ENCODE assay signal across 17 cellular contexts in the genomic region with DNA sequence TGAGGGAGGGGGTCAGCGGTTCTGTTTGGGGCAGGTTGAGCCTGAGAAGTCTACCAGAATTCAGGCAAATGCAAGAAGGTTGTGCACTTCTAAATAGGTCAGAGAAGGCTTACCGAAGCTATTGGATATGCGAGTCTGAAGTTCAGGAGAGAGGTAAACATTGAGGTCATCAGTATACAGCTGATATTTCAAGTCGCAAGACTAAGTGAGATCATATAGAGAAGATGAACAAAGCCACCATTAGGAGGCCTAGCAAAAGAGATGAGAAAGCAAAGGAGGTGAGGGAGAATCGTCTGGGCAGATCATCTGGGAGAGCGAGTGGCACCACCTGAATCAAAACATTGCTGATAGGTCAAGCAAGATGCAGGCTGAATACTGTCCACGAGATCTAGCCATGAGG.
DNase-seq lines count a peak whose midpoint lies in the region; ATAC-seq, FAIRE-seq and TF ChIP-seq lines count a peak whose summit lies in the region.
"Had no signal": no experiment of that assay in that cellular context is flagged by ENCODE, and none has a peak within 500 bp of the region (broad histone marks: within the 10 kb centered on the region; RNA-seq: fewer than 3 reads in every experiment).

No MANE protein-coding gene starts in this region.

- no peak overlapping the region for H3K4me3 Mint-ChIP-seq in activated CD8-positive, alpha-beta memory T cell treated with anti-CD3 and anti-CD28 coated beads, Interleukin-2, amount 10 ng/mL, durations not matched to agents 7 days and 5 days
- no peak overlapping the region for H3K4me3 Mint-ChIP-seq in endodermal cell
- H3K4me3 Mint-ChIP-seq in GM23338, result no peak overlapping the region
- H3K4me3 Mint-ChIP-seq: CD4-positive, alpha-beta T cell; H9 had no signal

- H3K27ac ChIP-seq in endodermal cell (ENCODE audit: low read depth, low read length) (no peak overlapping the region), HepG2 (ENCODE audit: extremely low read length, insufficient read depth, low read length) (no peak overlapping the region), GM23338 (ENCODE audit: low read depth) (no peak overlapping the region)
- H3K27ac ChIP-seq: 22Rv1, A549, C4-2B had no signal

- no peak overlapping the region for H3K9ac ChIP-seq in endodermal cell (ENCODE audit: extremely low read depth, low read length, poor library complexity, severe bottlenecking)
- H3K9ac ChIP-seq in HepG2 (ENCODE audit: insufficient read depth, low read depth, low read length), result no peak overlapping the region

- H3K4me1 Mint-ChIP-seq in activated CD8-positive, alpha-beta memory T cell treated with anti-CD3 and anti-CD28 coated beads, Interleukin-2, amount 10 ng/mL, durations not matched to agents 7 days and 5 days, result no peaks in the 10 kb centered on the region
- H3K4me1 Mint-ChIP-seq in endodermal cell (peaks cover 11% of the 10 kb centered on the region), GM23338 (no peaks in the 10 kb centered on the region; the same call in 2 of the 3 replicates)
- H3K4me1 Mint-ChIP-seq: H9 had no signal

- H3K27me3 ChIP-seq in endodermal cell (ENCODE audit: control insufficient read depth, insufficient read depth, low read length, poor library complexity, severe bottlenecking) (no peaks in the 10 kb centered on the region), HepG2 (ENCODE audit: control insufficient read depth in 1 of 2, insufficient read depth in 2 of 2, low read length in 2 of 2) (no peaks in the 10 kb centered on the region; a peak in 1 of 5 replicates), GM23338 (ENCODE audit: insufficient read depth) (no peaks in the 10 kb centered on the region)

- DNase-seq in activated CD8-positive, alpha-beta memory T cell treated with anti-CD3 and anti-CD28 coated beads, Interleukin-2, amount 10 ng/mL, durations not matched to agents 7 days and 5 days, result peak; percentile 2
- no peak for DNase-seq in activated CD8-positive, alpha-beta memory T cell treated with anti-CD3 and anti-CD28 coated beads for 24 hours
- peak; percentile 8 for DNase-seq in endodermal cell
- peak; percentile 52 for DNase-seq in HepG2 (ENCODE audit: low spot score)
- no peak for DNase-seq in NCI-H446 treated with DMSO at 0.1 percent for 48 hours (lab: John Stamatoyannopoulos, UW)
- no peak for DNase-seq in RCC 7860 (ENCODE audit: low spot score)
- DNase-seq in GM23338 (ENCODE audit: low spot score), result no peak
- DNase-seq: AML-193; CD4-positive, alpha-beta T cell; DMS79 treated with DMSO at 0.1 percent for 48 hours; GF-D8; H9 had no signal

- H3K27me3 Mint-ChIP-seq in activated CD8-positive, alpha-beta memory T cell treated with anti-CD3 and anti-CD28 coated beads, Interleukin-2, amount 10 ng/mL, durations not matched to agents 7 days and 5 days, result no peaks in the 10 kb centered on the region
- H3K27me3 Mint-ChIP-seq in endodermal cell (ENCODE audit: insufficient read depth) (no peaks in the 10 kb centered on the region), GM23338 (ENCODE audit: insufficient read depth, low read depth, poor library complexity) (peaks cover 2% of the 10 kb centered on the region)
- H3K27me3 Mint-ChIP-seq: CD4-positive, alpha-beta T cell had no signal

- no peaks in the 10 kb centered on the region for H3K4me1 ChIP-seq in endodermal cell (ENCODE audit: control insufficient read depth, insufficient read depth, low read length)
- peaks cover 40% of the 10 kb centered on the region for H3K4me1 ChIP-seq in HepG2 (ENCODE audit: insufficient read depth, low read length)
- H3K4me1 ChIP-seq in GM23338 (ENCODE audit: insufficient read depth), result no peaks in the 10 kb centered on the region
- H3K4me1 ChIP-seq: A549 had no signal

- peaks cover 24% of the 10 kb centered on the region for H3K9me3 ChIP-seq in endodermal cell (ENCODE audit: control insufficient read depth, low read length)
- H3K9me3 ChIP-seq in HepG2 (ENCODE audit: low read length), result no peaks in the 10 kb centered on the region
- H3K9me3 ChIP-seq: A549 had no signal

- TF ChIP-seq EP300 in HepG2 (IDR thresholded peaks at IDR 0.05; ENCODE audit: low read depth in 2 of 2, low read length in 2 of 2) (no peak), HepG2 (CRISPR knock-in tag; IDR thresholded peaks at IDR 0.05; ENCODE audit: borderline replicate concordance) (no peak)

- FAIRE-seq in HepG2 (lab: Jason Lieb, UNC), result no peak
- no peak for FAIRE-seq in RCC 7860 (lab: Jason Lieb, UNC)
- FAIRE-seq: A549, D721Med, H1 had no signal

- H3K4me3 ChIP-seq in endodermal cell (ENCODE audit: low read length) (no peak overlapping the region), HepG2 (replicated peaks in 1 of 3; ENCODE audit: insufficient read depth in 1 of 3, low read depth in 2 of 3, low read length in 3 of 3) (no peak overlapping the region; a peak in 1 of 6 replicates), GM23338 (no peak overlapping the region)
- H3K4me3 ChIP-seq: A549 had no signal

- H3K79me2 ChIP-seq in HepG2 (ENCODE audit: insufficient read depth, low read length), result no peaks in the 10 kb centered on the region
- H3K79me2 ChIP-seq in GM23338 (replicated peaks; ENCODE audit: insufficient read depth), result no peaks in the 10 kb centered on the region

- no peaks in the 10 kb centered on the region for H3F3A ChIP-seq in GM23338 (replicated peaks; ENCODE audit: low read depth)

- no peaks in the 10 kb centered on the region for H3K36me3 Mint-ChIP-seq in activated CD8-positive, alpha-beta memory T cell treated with anti-CD3 and anti-CD28 coated beads, Interleukin-2, amount 10 ng/mL, durations not matched to agents 7 days and 5 days
- H3K36me3 Mint-ChIP-seq in endodermal cell (ENCODE audit: low read depth) (no peaks in the 10 kb centered on the region), GM23338 (ENCODE audit: low read depth) (peaks cover 9% of the 10 kb centered on the region)

- CTCF ChIA-PET in activated CD8-positive, alpha-beta memory T cell treated with anti-CD3 and anti-CD28 coated beads, Interleukin-2, amount 10 ng/mL, durations not matched to agents 7 days and 5 days (lab: Charles Lee), result no interaction called here
- CTCF ChIA-PET in HepG2 (lab: Yijun Ruan, JAX; ENCODE audit: low intra/inter-chr PET ratio, low total read pairs), result no interaction called here

- no peaks in the 10 kb centered on the region for H3K36me3 ChIP-seq in endodermal cell (ENCODE audit: control insufficient read depth, insufficient read depth, low read length)
- H3K36me3 ChIP-seq in HepG2 (replicated peaks in 1 of 2; ENCODE audit: control insufficient read depth in 1 of 2, insufficient read depth in 2 of 2, low read length in 2 of 2), result no peaks in the 10 kb centered on the region
- no peaks in the 10 kb centered on the region for H3K36me3 ChIP-seq in GM23338 (ENCODE audit: insufficient read depth)

- 90% methylated on average over 7 of the region's 7 CpGs for WGBS in endodermal cell (ENCODE audit: insufficient coverage in 1 of 2, insufficient read length in 1 of 2), 2 experiments
- WGBS in HepG2 (ENCODE audit: low lambda C conversion rate), result 37% methylated on average over 7 of the region's 7 CpGs

- H3K4me2 ChIP-seq in HepG2 (ENCODE audit: low read depth, low read length), result peak overlapping the region; percentile 26; the same call in 1 of the 2 replicates
- H3K4me2 ChIP-seq in GM23338, result no peak overlapping the region
- H3K4me2 ChIP-seq: A549 had no signal

- TF ChIP-seq CTCF in endodermal cell (conservative IDR thresholded peaks at IDR 0.05) (no peak), HepG2 (CRISPR knock-in tag; IDR thresholded peaks at IDR 0.05) (no peak), GM23338 (conservative IDR thresholded peaks at IDR 0.05; ENCODE audit: low read depth in 2 of 2) (no peak)

- ATAC-seq in activated CD8-positive, alpha-beta memory T cell treated with anti-CD3 and anti-CD28 coated beads, Interleukin-2, amount 10 ng/mL, durations not matched to agents 7 days and 5 days, result no peak
- ATAC-seq in HepG2 (peak; percentile 62), GM23338 (no peak)
- ATAC-seq: A549 had no signal

- no TSS peak for BruUV-seq in HepG2 (replicated peaks; lab: Mats Ljungman, UMichigan)

- POLR2A ChIA-PET in HepG2 (lab: Yijun Ruan, JAX), result interaction anchor here (0.6 to 1.0 kb wide), 3 partner anchors 10 to 86 kb away, joined by 3 read pairs; no protein-coding TSS in a partner anchor

- H4K20me1 ChIP-seq in HepG2 (ENCODE audit: insufficient read depth, low read length) (no peaks in the 10 kb centered on the region), GM23338 (replicated peaks; ENCODE audit: insufficient read depth) (no peaks in the 10 kb centered on the region)

- peaks cover 10% of the 10 kb centered on the region; the same call in 1 of the 2 replicates for H3K9me2 ChIP-seq in GM23338 (ENCODE audit: insufficient read depth)

- intact Hi-C loops in HepG2 (cut with micrococcal nuclease; ENCODE audit: unreplicated experiment), result no loop called here

- TF ChIP-seq RAD21 in HepG2 (CRISPR knock-in tag; IDR thresholded peaks at IDR 0.05), result no peak

- in situ Hi-C loops in HepG2 (cut with HindIII; ENCODE audit: extremely low pct_ligation_motif_present, low pct_unique_long_range_greater_than_20kb), result no loop called here

- peaks cover 5% of the 10 kb centered on the region for H3K9me3 Mint-ChIP-seq in activated CD8-positive, alpha-beta memory T cell treated with anti-CD3 and anti-CD28 coated beads, Interleukin-2, amount 10 ng/mL, durations not matched to agents 7 days and 5 days (ENCODE audit: low read depth)
- H3K9me3 Mint-ChIP-seq in endodermal cell (peaks cover 24% of the 10 kb centered on the region), GM23338 (peaks cover 21% of the 10 kb centered on the region)

- H2AFZ ChIP-seq in HepG2 (ENCODE audit: low read length) (no peak overlapping the region), GM23338 (no peak overlapping the region)

- TF ChIP-seq POLR2A in HepG2 (IDR thresholded peaks at IDR 0.05; ENCODE audit: insufficient read depth in 1 of 2, low read depth in 2 of 2, low read length in 2 of 2), result no peak

- no peak overlapping the region for H3K27ac Mint-ChIP-seq in activated CD8-positive, alpha-beta memory T cell treated with anti-CD3 and anti-CD28 coated beads, Interleukin-2, amount 10 ng/mL, durations not matched to agents 7 days and 5 days
- H3K27ac Mint-ChIP-seq in endodermal cell (no peak overlapping the region), GM23338 (no peak overlapping the region)
- H3K27ac Mint-ChIP-seq: CD4-positive, alpha-beta T cell; H9 had no signal

TF ChIP-seq in HepG2, 621 proteins besides CTCF, POLR2A, EP300 and RAD21 (continues in another document):
- TF ChIP-seq ZMYM3 (CRISPR knock-in tag; IDR thresholded peaks at IDR 0.05), result no peak

TF ChIP-seq in GM23338, 12 proteins besides CTCF, POLR2A, EP300 and RAD21 (continues in another document):
- TF ChIP-seq NANOG (IDR thresholded peaks at IDR 0.05; ENCODE audit: borderline replicate concordance) (no peak), EZH2 (IDR thresholded peaks at IDR 0.05; ENCODE audit: low read depth, unreplicated experiment) (no peak), EZH2phosphoT487 (IDR thresholded peaks at IDR 0.05; ENCODE audit: unreplicated experiment) (no peak)

Comparison
In these comparisons a context has a peak if more than half of its experiments do, and no peak if none do; other contexts are left out.
1. DNase-seq: peak in activated CD8-positive, alpha-beta memory T cell treated with anti-CD3 and anti-CD28 coated beads, Interleukin-2, amount 10 ng/mL, durations not matched to agents 7 days and 5 days (single experiment), endodermal cell (single experiment) and HepG2 (single experiment); none in activated CD8-positive, alpha-beta memory T cell treated with anti-CD3 and anti-CD28 coated beads for 24 hours (single experiment), NCI-H446 treated with DMSO at 0.1 percent for 48 hours (single experiment), RCC 7860 (single experiment) and GM23338 (single experiment).